1 cellular context compared by ENCODE assay signal in genomic region chr17:68019336-68019674, GRCh38.
A peak's percentile ranks its signal among the peaks of the same experiment; 100 is the strongest.
TF ChIP-seq lines count a peak whose summit lies in the region.

No MANE protein-coding gene starts in this region.

TF ChIP-seq in HepG2, 621 proteins besides CTCF, POLR2A, EP300 and RAD21 (continued from another document):
- TF ChIP-seq PBX3 (CRISPR knock-in tag; IDR thresholded peaks at IDR 0.05; ENCODE audit: borderline replicate concordance), result no peak
- TF ChIP-seq ZHX2 (IDR thresholded peaks at IDR 0.05; ENCODE audit: low read depth), result no peak
- no peak for TF ChIP-seq ZHX2 (CRISPR knock-in tag; IDR thresholded peaks at IDR 0.05; ENCODE audit: borderline replicate concordance)
- TF ChIP-seq ZNF660 (CRISPR knock-in tag; IDR thresholded peaks at IDR 0.05; ENCODE audit: borderline replicate concordance, low read depth), result no peak
- TF ChIP-seq KLF6 (CRISPR knock-in tag; IDR thresholded peaks at IDR 0.05), result no peak
- no peak; the same call in 1 of the 2 replicates for TF ChIP-seq KLF9 (CRISPR knock-in tag; IDR thresholded peaks at IDR 0.05; ENCODE audit: low read depth)
- TF ChIP-seq KDM5A (IDR thresholded peaks at IDR 0.05; ENCODE audit: borderline replicate concordance, low read length), result no peak
- TF ChIP-seq SYNCRIP (IDR thresholded peaks at IDR 0.05; ENCODE audit: insufficient read depth, low read depth, low read length), result no peak
- no peak for TF ChIP-seq SP140L (CRISPR knock-in tag; IDR thresholded peaks at IDR 0.05; ENCODE audit: borderline replicate concordance)
- TF ChIP-seq CEBPB (IDR thresholded peaks at IDR 0.05; ENCODE audit: borderline replicate concordance, low read depth, low read length), result no peak
- no peak for TF ChIP-seq ATF7-NPFF (CRISPR knock-in tag; IDR thresholded peaks at IDR 0.05; ENCODE audit: low read depth)
- peak; percentile 10; the same call in 1 of the 2 replicates for TF ChIP-seq HIC2 (CRISPR knock-in tag; IDR thresholded peaks at IDR 0.05; ENCODE audit: low read depth)
- no peak for TF ChIP-seq TAF15 (IDR thresholded peaks at IDR 0.05; ENCODE audit: low read depth, low read length, poor library complexity, severe bottlenecking)
- TF ChIP-seq ZNF567 (CRISPR knock-in tag; IDR thresholded peaks at IDR 0.05; ENCODE audit: borderline replicate concordance), result no peak
- no peak for TF ChIP-seq ZNF451 (CRISPR knock-in tag; IDR thresholded peaks at IDR 0.05)
- TF ChIP-seq IRF9 (CRISPR knock-in tag; IDR thresholded peaks at IDR 0.05; ENCODE audit: borderline replicate concordance), result no peak
